In the genomic region with DNA sequence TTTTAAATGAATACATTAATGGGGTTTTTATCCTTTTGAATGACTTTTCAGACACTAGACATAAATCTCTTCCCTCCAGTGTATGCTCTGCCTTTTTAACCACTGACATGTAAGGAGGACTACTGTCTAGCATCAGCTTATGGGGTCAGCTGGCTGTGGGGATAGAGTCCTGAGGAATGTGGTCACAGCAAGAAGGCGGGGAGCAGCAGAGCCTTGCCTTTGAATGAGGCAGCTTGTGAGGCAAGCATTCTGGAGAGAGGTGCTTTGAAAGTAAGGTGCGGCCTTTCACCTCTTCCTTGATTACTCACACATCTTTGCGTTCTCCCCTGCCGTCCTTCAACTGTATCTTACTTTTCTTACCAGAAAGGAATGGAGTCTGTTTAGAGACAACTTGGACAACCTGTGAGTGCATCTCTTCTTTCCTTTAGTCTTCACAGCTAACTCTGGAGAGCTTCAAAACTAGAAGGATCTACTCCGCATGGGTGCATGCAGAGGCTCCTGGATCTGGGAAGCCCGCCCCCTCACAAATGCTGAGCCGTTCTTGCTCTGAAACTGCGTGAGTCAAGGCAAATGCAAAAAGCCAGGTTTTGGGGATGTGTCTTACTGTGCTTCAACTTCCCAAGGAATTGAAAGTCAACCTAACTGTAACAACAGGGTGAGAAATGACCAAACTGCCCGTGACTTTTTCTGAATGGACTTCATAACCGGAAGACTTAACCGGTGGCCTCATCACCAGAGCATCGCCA, we compare ENCODE assay signal across 14 cellular contexts. TPM values are rescaled to one million over a fixed set of nuclear protein-coding genes. Genes with fewer than 3 reads are reported as not detected.
DNase-seq lines count a peak whose midpoint lies in the region; ATAC-seq and TF ChIP-seq lines count a peak whose summit lies in the region.
"Had no signal": no experiment of that assay in that cellular context is flagged by ENCODE, and none has a peak within 500 bp of the region (broad histone marks: within the 10 kb centered on the region; RNA-seq: fewer than 3 reads in every experiment).

No MANE protein-coding gene starts in this region.

- H3K4me1 ChIP-seq in mesenchymal stem cell (ENCODE audit: control insufficient read depth, insufficient read depth, low read depth, low read length) (peaks cover 17% of the 10 kb centered on the region), stomach smooth muscle (ENCODE audit: control insufficient read depth, insufficient read depth, low read length) (peaks cover 24% of the 10 kb centered on the region)

- peak overlapping the region; percentile 92 to 93 for H3K27ac Mint-ChIP-seq in natural killer cell
- H3K27ac Mint-ChIP-seq in natural killer cell treated with Interleukin-12 subunit alpha and Interleukin-12 subunit beta and Interleukin-15 and Interleukin-18, amount 100 ng/mL, for 72 hours: peak overlapping the region in 1 of 2 donors; percentile 98
- peak overlapping the region; percentile 69 for H3K27ac Mint-ChIP-seq in activated T-helper 17 cell treated with anti-CD3 and anti-CD28 coated beads, Interleukin-2, amount 50 U/mL, for 72 hours
- H3K27ac Mint-ChIP-seq: T-helper 1 cell treated with Interleukin-12 subunit alpha and Interleukin-12 subunit beta and Interleukin-4 antibody, amounts not matched to agents 30 μg/mL and 1 μg/mL, for 36 hours had no signal

- DNase-seq in natural killer cell: no peak
- no peak for DNase-seq in natural killer cell treated with Interleukin-12 subunit alpha and Interleukin-12 subunit beta and Interleukin-15 and Interleukin-18, amount 100 ng/mL, for 72 hours (ENCODE audit: low spot score)
- DNase-seq in mesenchymal stem cell: no peak
- DNase-seq in cerebellar cortex (ENCODE audit: low spot score): no peak
- no peak for DNase-seq in A172 (ENCODE audit: low spot score)
- DNase-seq: activated gamma-delta T cell; effector memory CD4-positive, alpha-beta T cell; left lung; NCI-H2171; RPMI8226 had no signal

- H3K36me3 Mint-ChIP-seq in natural killer cell: no peaks in the 10 kb centered on the region
- peaks cover 5% of the 10 kb centered on the region for H3K36me3 Mint-ChIP-seq in natural killer cell treated with Interleukin-12 subunit alpha and Interleukin-12 subunit beta and Interleukin-15 and Interleukin-18, amount 100 ng/mL, for 72 hours
- peaks cover 100% of the 10 kb centered on the region for H3K36me3 Mint-ChIP-seq in activated T-helper 17 cell treated with anti-CD3 and anti-CD28 coated beads, Interleukin-2, amount 50 U/mL, for 72 hours (ENCODE audit: low read depth)

- H3K4me2 ChIP-seq in mesenchymal stem cell (ENCODE audit: low read length, poor library complexity, severe bottlenecking): peak overlapping the region; percentile 3

- no peak overlapping the region for H3K4ac ChIP-seq in mesenchymal stem cell (ENCODE audit: low read depth in 1 of 2, low read length in 2 of 2)

- H3K27ac ChIP-seq in mesenchymal stem cell (ENCODE audit: low read length, poor library complexity, severe bottlenecking): peak overlapping the region; percentile 9
- H3K27ac ChIP-seq in stomach smooth muscle (ENCODE audit: low read length): peak overlapping the region; percentile 84
- H3K27ac ChIP-seq: left lung had no signal

- H3K4me3 Mint-ChIP-seq in natural killer cell: peak overlapping the region; percentile 17
- H3K4me3 Mint-ChIP-seq in natural killer cell treated with Interleukin-12 subunit alpha and Interleukin-12 subunit beta and Interleukin-15 and Interleukin-18, amount 100 ng/mL, for 72 hours: no peak overlapping the region
- no peak overlapping the region for H3K4me3 Mint-ChIP-seq in activated T-helper 17 cell treated with anti-CD3 and anti-CD28 coated beads, Interleukin-2, amount 50 U/mL, for 72 hours
- H3K4me3 Mint-ChIP-seq: T-helper 1 cell treated with Interleukin-12 subunit alpha and Interleukin-12 subunit beta and Interleukin-4 antibody, amounts not matched to agents 30 μg/mL and 1 μg/mL, for 36 hours had no signal

- H3K79me1 ChIP-seq in mesenchymal stem cell (replicated peaks; ENCODE audit: low read length, poor library complexity, severe bottlenecking): peaks cover 2% of the 10 kb centered on the region

- H2AK5ac ChIP-seq in mesenchymal stem cell (ENCODE audit: low read length, severe bottlenecking): no peak overlapping the region

- ATAC-seq in natural killer cell: no peak
- ATAC-seq in natural killer cell treated with Interleukin-12 subunit alpha and Interleukin-12 subunit beta and Interleukin-15 and Interleukin-18, amount 100 ng/mL, for 72 hours: no peak
- peak; percentile 9 for ATAC-seq in activated T-helper 17 cell treated with anti-CD3 and anti-CD28 coated beads, Interleukin-2, amount 50 U/mL, for 72 hours (replicated peaks)
- ATAC-seq in HG03571 (IDR thresholded peaks at IDR 0.05; ENCODE audit: unreplicated experiment): no peak

- intact Hi-C loops in natural killer cell (cut with micrococcal nuclease): no loop called here

- H3K4me3 ChIP-seq in mesenchymal stem cell (ENCODE audit: insufficient read depth in 1 of 2, low read depth in 1 of 2, low read length in 2 of 2) (no peak overlapping the region), stomach smooth muscle (ENCODE audit: low read length in 2 of 2) (no peak overlapping the region)
- H3K4me3 ChIP-seq: left lung had no signal

- peak overlapping the region; percentile 36 for H2BK5ac ChIP-seq in mesenchymal stem cell (ENCODE audit: low read depth, low read length, poor library complexity, severe bottlenecking)

- no peak overlapping the region for H2BK15ac ChIP-seq in mesenchymal stem cell (ENCODE audit: low read depth, poor library complexity, severe bottlenecking)

- no peaks in the 10 kb centered on the region for H3K9me3 Mint-ChIP-seq in natural killer cell
- H3K9me3 Mint-ChIP-seq in natural killer cell treated with Interleukin-12 subunit alpha and Interleukin-12 subunit beta and Interleukin-15 and Interleukin-18, amount 100 ng/mL, for 72 hours: no peaks in the 10 kb centered on the region
- H3K9me3 Mint-ChIP-seq in activated T-helper 17 cell treated with anti-CD3 and anti-CD28 coated beads, Interleukin-2, amount 50 U/mL, for 72 hours: no peaks in the 10 kb centered on the region
- H3K9me3 Mint-ChIP-seq: T-helper 1 cell treated with Interleukin-12 subunit alpha and Interleukin-12 subunit beta and Interleukin-4 antibody, amounts not matched to agents 30 μg/mL and 1 μg/mL, for 36 hours had no signal

- H3K36me3 ChIP-seq in mesenchymal stem cell (ENCODE audit: control insufficient read depth in 1 of 2, insufficient read depth in 2 of 2, low read depth in 1 of 2, low read length in 2 of 2) (peaks cover 51 to 86% of the 10 kb centered on the region in 2 experiments), stomach smooth muscle (ENCODE audit: control insufficient read depth in 2 of 2, insufficient read depth in 2 of 2, low read length in 2 of 2) (peaks cover 39 to 60% of the 10 kb centered on the region in 2 donors)

- no peak overlapping the region for H3K23ac ChIP-seq in mesenchymal stem cell (ENCODE audit: low read length in 2 of 2)

- H3K27me3 ChIP-seq in mesenchymal stem cell (ENCODE audit: control insufficient read depth in 1 of 2, insufficient read depth in 1 of 2, low read length in 2 of 2): no peaks in the 10 kb centered on the region
- no peaks in the 10 kb centered on the region for H3K27me3 ChIP-seq in stomach smooth muscle (ENCODE audit: control insufficient read depth in 1 of 2, insufficient read depth in 2 of 2, low read length in 2 of 2)
- H3K27me3 ChIP-seq: left lung had no signal

- TF ChIP-seq CTCF in natural killer cell (IDR thresholded peaks at IDR 0.05): no peak

- 93% methylated on average over 11 of the region's 12 CpGs for WGBS in mesenchymal stem cell

- no peak overlapping the region for H4K8ac ChIP-seq in mesenchymal stem cell (ENCODE audit: low read length)

- no peak overlapping the region for H2AFZ ChIP-seq in mesenchymal stem cell (ENCODE audit: low read depth, low read length)

- H3K9me3 ChIP-seq in mesenchymal stem cell (ENCODE audit: control insufficient read depth, low read length) (no peaks in the 10 kb centered on the region), stomach smooth muscle (ENCODE audit: control insufficient read depth in 2 of 2, low read length in 2 of 2) (no peaks in the 10 kb centered on the region)
- H3K9me3 ChIP-seq: left lung had no signal

- H2BK120ac ChIP-seq in mesenchymal stem cell (ENCODE audit: low read depth, low read length): no peak overlapping the region

- H2BK12ac ChIP-seq in mesenchymal stem cell (ENCODE audit: low read length in 2 of 2): no peak overlapping the region

- no peak overlapping the region for H3K18ac ChIP-seq in mesenchymal stem cell (ENCODE audit: low read depth in 1 of 2, low read length in 2 of 2)

- H3K9ac ChIP-seq in mesenchymal stem cell (ENCODE audit: low read length) (no peak overlapping the region), stomach smooth muscle (ENCODE audit: low read length in 2 of 2) (peak overlapping the region in 1 of 2 donors; percentile 14)

- no peak overlapping the region for H4K91ac ChIP-seq in mesenchymal stem cell (ENCODE audit: low read length)

- peaks cover 9 to 32% of the 10 kb centered on the region in 2 donors for H3K4me1 Mint-ChIP-seq in natural killer cell
- H3K4me1 Mint-ChIP-seq in natural killer cell treated with Interleukin-12 subunit alpha and Interleukin-12 subunit beta and Interleukin-15 and Interleukin-18, amount 100 ng/mL, for 72 hours (ENCODE audit: low read depth in 2 of 2): peaks cover 15 to 17% of the 10 kb centered on the region in 2 donors
- peaks cover 16% of the 10 kb centered on the region for H3K4me1 Mint-ChIP-seq in activated T-helper 17 cell treated with anti-CD3 and anti-CD28 coated beads, Interleukin-2, amount 50 U/mL, for 72 hours

- H3K14ac ChIP-seq in mesenchymal stem cell (ENCODE audit: low read length in 2 of 2): no peak overlapping the region

- no peaks in the 10 kb centered on the region for H3K27me3 Mint-ChIP-seq in natural killer cell (ENCODE audit: low read depth in 2 of 2)
- H3K27me3 Mint-ChIP-seq in natural killer cell treated with Interleukin-12 subunit alpha and Interleukin-12 subunit beta and Interleukin-15 and Interleukin-18, amount 100 ng/mL, for 72 hours: no peaks in the 10 kb centered on the region
- no peaks in the 10 kb centered on the region for H3K27me3 Mint-ChIP-seq in activated T-helper 17 cell treated with anti-CD3 and anti-CD28 coated beads, Interleukin-2, amount 50 U/mL, for 72 hours

RNA-seq across cellular contexts. Expression of gene ADCY7, which starts 49.9 kb away (rescaled TPM):
- total RNA-seq in natural killer cell: 100 to 1,000 TPM; 479 to 591 (median 512) TPM
- total RNA-seq in natural killer cell treated with Interleukin-12 subunit alpha and Interleukin-12 subunit beta and Interleukin-15 and Interleukin-18, amount 100 ng/mL, for 72 hours: 100 to 1,000 TPM; 135 to 186 TPM
- total RNA-seq in activated T-helper 17 cell treated with anti-CD3 and anti-CD28 coated beads, Interleukin-2, amount 50 U/mL, for 72 hours: 100 to 1,000 TPM; 156 to 173 TPM
- polyA plus RNA-seq in mesenchymal stem cell (2013, experiment 1 of 2): 6.2 TPM
- polyA plus RNA-seq in mesenchymal stem cell (2013, experiment 2 of 2): 6.4 TPM
- 13.8 and 17.7 TPM in 2 replicates for total RNA-seq in A172 (2014; rRNA removed; shearing (Covaris generic))

RNA-seq across cellular contexts. Expression of gene BRD7, which starts 52.5 kb away (rescaled TPM):
- 100 to 1,000 TPM in 1 of 3 donors, 10 to 100 TPM in 2; 89.2 to 118 (median 94.9) TPM for total RNA-seq in natural killer cell
- total RNA-seq in natural killer cell treated with Interleukin-12 subunit alpha and Interleukin-12 subunit beta and Interleukin-15 and Interleukin-18, amount 100 ng/mL, for 72 hours: 10 to 100 TPM; 64.1 to 91.4 TPM
- total RNA-seq in activated T-helper 17 cell treated with anti-CD3 and anti-CD28 coated beads, Interleukin-2, amount 50 U/mL, for 72 hours: 10 to 100 TPM; 53.5 to 63.9 TPM
- 60.1 TPM for polyA plus RNA-seq in mesenchymal stem cell (2013, experiment 1 of 2)
- polyA plus RNA-seq in mesenchymal stem cell (2013, experiment 2 of 2): 63.9 TPM
- total RNA-seq in A172 (2014; rRNA removed; shearing (Covaris generic)): 82.0 and 98.3 TPM in 2 replicates
